Comparison of ENCODE assay signal across 8 cellular contexts in the genomic region with DNA sequence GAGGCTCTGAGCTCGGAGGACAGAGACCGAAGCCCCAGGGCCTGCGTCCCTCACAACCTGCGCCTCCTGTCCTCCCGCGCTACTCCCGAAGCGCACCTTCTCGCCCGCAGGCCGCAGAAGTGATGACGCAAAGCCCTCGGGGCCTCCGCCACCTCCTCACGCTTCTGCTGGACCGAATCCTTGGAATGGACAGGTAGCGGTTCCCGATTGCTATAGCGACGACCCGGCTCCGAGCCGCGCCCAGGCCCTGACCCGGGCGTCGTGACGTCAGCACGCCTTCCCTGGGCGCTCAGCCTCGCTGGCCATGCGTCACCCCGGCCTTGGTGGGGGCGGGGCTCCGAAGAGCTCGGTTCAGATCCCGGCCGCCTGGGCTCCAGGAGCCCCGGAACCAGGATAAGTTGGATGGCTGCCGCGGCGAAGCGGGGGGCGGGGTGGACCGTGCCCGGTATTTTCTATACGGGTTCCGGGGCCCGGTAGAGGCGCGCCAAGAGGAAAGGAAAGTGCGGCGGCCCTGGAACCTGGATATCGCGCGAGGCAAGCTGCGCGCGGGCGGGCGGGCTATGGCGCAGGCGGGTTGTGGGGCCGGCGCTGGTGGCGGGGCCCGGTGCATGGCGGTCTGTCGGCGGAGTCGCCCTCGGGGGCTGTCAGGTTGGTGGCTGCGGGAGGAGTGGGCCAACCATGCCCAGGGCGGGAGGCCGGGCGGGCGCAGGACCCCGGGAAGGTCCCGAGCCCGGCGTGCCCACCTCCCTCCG. TPM values are rescaled to one million over a fixed set of nuclear protein-coding genes. Genes with fewer than 3 reads are reported as not detected.
DNase-seq lines count a peak whose midpoint lies in the region; ATAC-seq lines count a peak whose summit lies in the region.

TSS of gene ZNF76 (plus strand) at position 542 of the 752 bp plus-strand sequence. CDS start 21,417 bp downstream, outside the sequence.

- DNase-seq in CD8-positive, alpha-beta memory T cell = peak; percentile 92 to 94 (median 93)
- peak; percentile 97 for DNase-seq in HT-29 (ENCODE audit: low spot score)
- peak; percentile 92 to 93 for DNase-seq in NOMO-1 (lab: John Stamatoyannopoulos, UW; ENCODE audit: unreplicated experiment in 2 of 2)
- DNase-seq in effector memory CD4-positive, alpha-beta T cell = peak; percentile 89 to 92 (median 90)
- DNase-seq in memory B cell (ENCODE audit: low spot score in 2 of 2) = peak; percentile 95 to 98
- peak; percentile 82 for DNase-seq in stimulated activated CD8-positive, alpha-beta memory T cell treated with anti-CD3 and anti-CD28 coated beads, Interleukin-12 subunit alpha, Interleukin-12 subunit beta, amount 100 ng/mL, for 24 hours (ENCODE audit: extremely low read depth)

- H3K27me3 Mint-ChIP-seq in CD8-positive, alpha-beta memory T cell = peaks cover 0 to 3% of the 10 kb centered on the region in 2 donors
- no peaks in the 10 kb centered on the region for H3K27me3 Mint-ChIP-seq in memory B cell

- no peaks in the 10 kb centered on the region for H3K9me3 ChIP-seq in CD8-positive, alpha-beta memory T cell (ENCODE audit: low read length)
- no peaks in the 10 kb centered on the region for H3K9me3 ChIP-seq in effector memory CD4-positive, alpha-beta T cell (ENCODE audit: control insufficient read depth, low read length)

- no peaks in the 10 kb centered on the region for H3K9me3 Mint-ChIP-seq in CD8-positive, alpha-beta memory T cell
- no peaks in the 10 kb centered on the region for H3K9me3 Mint-ChIP-seq in memory B cell

- POLR2A ChIA-PET in CD8-positive, alpha-beta memory T cell (lab: Charles Lee) = interaction anchor here (0.5 to 1.2 kb wide), 4 partner anchors 44 to 1040 kb away, joined by 3 to 5 read pairs (median 4); partner anchors contain the start of genes HMGA1 and TAF11
- POLR2A ChIA-PET in activated CD8-positive, alpha-beta memory T cell treated with anti-CD3 and anti-CD28 coated beads for 36 hours (lab: Charles Lee) = interaction anchor here (1.0 to 1.9 kb wide), 4 partner anchors 52 to 371 kb away, joined by 3 to 5 read pairs (median 5); partner anchors contain the start of genes ANKS1A, FANCE, RPL10A and TAF11

- peak within 1 kb of the TSS; percentile 97 for H3K4me3 ChIP-seq in CD8-positive, alpha-beta memory T cell (ENCODE audit: low read length)
- peak within 1 kb of the TSS; percentile 67 for H3K4me3 ChIP-seq in effector memory CD4-positive, alpha-beta T cell (ENCODE audit: insufficient read depth, low read depth, low read length, poor library complexity, severe bottlenecking)

- CTCF ChIA-PET in CD8-positive, alpha-beta memory T cell (lab: Charles Lee) = interaction anchor here (0.8 to 1.7 kb wide), 8 partner anchors 18 to 365 kb away, joined by 3 to 13 read pairs (median 3); no protein-coding TSS in a partner anchor
- CTCF ChIA-PET in activated CD8-positive, alpha-beta memory T cell treated with anti-CD3 and anti-CD28 coated beads for 36 hours (lab: Charles Lee) = interaction anchor here (1.0 to 1.7 kb wide), 7 partner anchors 10 to 212 kb away, joined by 3 to 8 read pairs (median 4); no protein-coding TSS in a partner anchor

- H3K4me1 ChIP-seq in CD8-positive, alpha-beta memory T cell (ENCODE audit: insufficient read depth, low read length) = peaks cover 44% of the 10 kb centered on the region
- peaks cover 17% of the 10 kb centered on the region for H3K4me1 ChIP-seq in effector memory CD4-positive, alpha-beta T cell (ENCODE audit: control insufficient read depth, insufficient read depth, low read length, poor library complexity, severe bottlenecking)

- ATAC-seq in GM19468 (IDR thresholded peaks at IDR 0.05; ENCODE audit: extremely low read depth, unreplicated experiment) (peak; percentile 66), memory B cell (ENCODE audit: low read depth) (peak; percentile 76)

- peak within 1 kb of the TSS; percentile 93 to 99 (median 99) for H3K27ac Mint-ChIP-seq in CD8-positive, alpha-beta memory T cell
- peak within 1 kb of the TSS; percentile 97 for H3K27ac Mint-ChIP-seq in memory B cell

- H3K27me3 ChIP-seq in CD8-positive, alpha-beta memory T cell (ENCODE audit: insufficient read depth, low read length, poor library complexity, severe bottlenecking) = no peaks in the 10 kb centered on the region
- no peaks in the 10 kb centered on the region for H3K27me3 ChIP-seq in effector memory CD4-positive, alpha-beta T cell (replicated peaks; ENCODE audit: control insufficient read depth, insufficient read depth, low read length, poor library complexity, severe bottlenecking)

- H3K4me1 Mint-ChIP-seq in CD8-positive, alpha-beta memory T cell = peaks cover 49 to 62% (median 61%) of the 10 kb centered on the region in 3 donors
- H3K4me1 Mint-ChIP-seq in memory B cell = peaks cover 30% of the 10 kb centered on the region

- H3K36me3 Mint-ChIP-seq in CD8-positive, alpha-beta memory T cell = peaks cover 0 to 12% (median 2%) of the 10 kb centered on the region in 3 donors
- peaks cover 1% of the 10 kb centered on the region for H3K36me3 Mint-ChIP-seq in memory B cell

- peak within 1 kb of the TSS; percentile 94 for H3K27ac ChIP-seq in CD8-positive, alpha-beta memory T cell (ENCODE audit: low read depth, low read length)
- peak within 1 kb of the TSS; percentile 91 for H3K27ac ChIP-seq in effector memory CD4-positive, alpha-beta T cell (ENCODE audit: insufficient read depth, low read length, poor library complexity, severe bottlenecking)

- H3K36me3 ChIP-seq in CD8-positive, alpha-beta memory T cell (ENCODE audit: insufficient read depth, low read length) = no peaks in the 10 kb centered on the region
- H3K36me3 ChIP-seq in effector memory CD4-positive, alpha-beta T cell (ENCODE audit: control insufficient read depth, insufficient read depth, low read length) = no peaks in the 10 kb centered on the region

- peak within 1 kb of the TSS; percentile 89 to 99 (median 96) for H3K4me3 Mint-ChIP-seq in CD8-positive, alpha-beta memory T cell
- peak within 1 kb of the TSS; percentile 99 for H3K4me3 Mint-ChIP-seq in memory B cell

RNA-seq across cellular contexts. Expression of gene ZNF76, which starts in this region (rescaled TPM):
- 10 to 100 TPM; 31.3 to 35.2 TPM for total RNA-seq in CD8-positive, alpha-beta memory T cell
- polyA plus RNA-seq in CD8-positive, alpha-beta memory T cell = 33.6 TPM
- 19.5 and 23.1 TPM in 2 replicates for total RNA-seq in HT-29 (2014; rRNA removed; shearing (Covaris generic))
- total RNA-seq in activated CD8-positive, alpha-beta memory T cell treated with anti-CD3 and anti-CD28 coated beads for 36 hours = 10 to 100 TPM; 33.0 to 33.7 TPM

Comparison
In these comparisons a context has a peak if more than half of its experiments do, and no peak if none do; other contexts are left out.
1. Peak in every context shown above with its lines: DNase-seq, ATAC-seq, H3K4me3 ChIP-seq and H3K27ac ChIP-seq.